Comparison of ENCODE assay signal across 24 cellular contexts in the genomic region with DNA sequence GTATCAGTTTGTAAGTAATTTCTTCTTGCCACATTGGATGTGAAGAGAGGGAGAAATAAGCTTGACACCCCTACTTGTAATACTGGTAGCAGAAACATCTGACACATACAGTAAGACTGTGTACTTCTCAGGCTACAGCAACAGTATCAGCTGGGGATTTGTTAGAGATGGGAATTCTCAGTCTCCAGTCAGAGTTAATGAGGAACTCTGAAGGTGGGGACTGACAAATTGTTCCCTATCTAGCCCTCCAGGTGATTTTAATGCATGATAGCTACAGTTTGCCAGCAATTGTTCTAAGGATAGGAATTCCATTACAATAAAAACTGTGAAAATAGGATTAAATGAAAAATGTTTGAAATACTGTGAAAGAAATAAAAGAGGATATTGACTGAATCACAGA.
"Had no signal": no experiment of that assay in that cellular context is flagged by ENCODE, and none has a peak within 500 bp of the region (broad histone marks: within the 10 kb centered on the region; RNA-seq: fewer than 3 reads in every experiment).

No MANE protein-coding gene starts in this region.

- H3K4me1 ChIP-seq: Peyer's patch, SJSA1 had no signal

- H3K27me3 Mint-ChIP-seq: activated CD8-positive, alpha-beta T cell treated with anti-CD3 and anti-CD28 coated beads for 36 hours had no signal

- DNase-seq: activated CD4-positive, alpha-beta T cell treated with anti-CD3 and anti-CD28 coated beads for 4 hours; activated CD8-positive, alpha-beta memory T cell treated with anti-CD3 and anti-CD28 coated beads, Interleukin-2, amount 50 U/mL, for 48 hours; activated CD8-positive, alpha-beta T cell treated with anti-CD3 and anti-CD28 coated beads for 36 hours; activated effector memory CD4-positive, alpha-beta T cell treated with anti-CD3 and anti-CD28 coated beads, Interleukin-2, amount 50 U/mL, for 16 hours; activated naive CD4-positive, alpha-beta T cell treated with Interleukin-2 at 50 U/mL for 16 hours; activated T-cell treated with anti-CD3 and anti-CD28 coated beads, Interleukin-2, amount 50 U/mL, for 4 hours; cerebellar nuclear complex; Kasumi-1; NCI-H1105 treated with DMSO at 0.1 percent for 48 hours; NCI-H1436 treated with DMSO at 0.1 percent for 48 hours; NCI-H187; NCI-H2081; NCI-H2171 treated with DMSO at 0.1 percent for 48 hours; NCI-H226; NCI-H526; Peyer's patch; SHP77 had no signal

- H3K36me3 Mint-ChIP-seq: activated naive CD4-positive, alpha-beta T cell treated with anti-CD3 and anti-CD28 coated beads, Interleukin-2, amount 50 U/mL, for 72 hours had no signal

- H3K36me3 ChIP-seq: Peyer's patch, SJSA1 had no signal

- ATAC-seq: activated CD4-positive, CD25-positive, alpha-beta regulatory T cell treated with anti-CD3 and anti-CD28 coated beads, Interleukin-2, amount 50 U/mL, for 24 hours; activated CD8-positive, alpha-beta T cell treated with anti-CD3 and anti-CD28 coated beads for 36 hours; activated naive CD4-positive, alpha-beta T cell treated with anti-CD3 and anti-CD28 coated beads, Interleukin-2, amount 50 U/mL, for 72 hours; activated T-cell treated with anti-CD3 and anti-CD28 coated beads, Interleukin-2, amount 50 U/mL, for 4 hours; SK-N-SH treated with all-trans-retinoic acid at 6 μM for 48 hours had no signal

- H3K9me3 ChIP-seq: Peyer's patch, SJSA1 had no signal

- H3K4me3 ChIP-seq: Peyer's patch, SJSA1 had no signal

- FAIRE-seq: colon had no signal

- H3K27me3 ChIP-seq: Peyer's patch, SJSA1 had no signal

- H3K27ac Mint-ChIP-seq: activated CD8-positive, alpha-beta T cell treated with anti-CD3 and anti-CD28 coated beads for 36 hours; activated naive CD4-positive, alpha-beta T cell treated with anti-CD3 and anti-CD28 coated beads, Interleukin-2, amount 50 U/mL, for 72 hours; T-helper 1 cell treated with Interleukin-12 subunit alpha and Interleukin-12 subunit beta and Interleukin-4 antibody, amounts not matched to agents 30 μg/mL and 1 μg/mL, for 36 hours had no signal

- H3K27ac ChIP-seq: Peyer's patch, RWPE1, SJSA1 had no signal

- H3K4me3 Mint-ChIP-seq: activated CD8-positive, alpha-beta T cell treated with anti-CD3 and anti-CD28 coated beads for 36 hours; activated T-cell treated with anti-CD3 and anti-CD28 coated beads, Interleukin-2, amount 50 U/mL, for 4 hours; T-helper 1 cell treated with Interleukin-12 subunit alpha and Interleukin-12 subunit beta and Interleukin-4 antibody, amounts not matched to agents 30 μg/mL and 1 μg/mL, for 36 hours had no signal

- H3K9me3 Mint-ChIP-seq: activated CD8-positive, alpha-beta T cell treated with anti-CD3 and anti-CD28 coated beads for 36 hours; activated T-cell treated with anti-CD3 and anti-CD28 coated beads, Interleukin-2, amount 50 U/mL, for 4 hours; T-helper 1 cell treated with Interleukin-12 subunit alpha and Interleukin-12 subunit beta and Interleukin-4 antibody, amounts not matched to agents 30 μg/mL and 1 μg/mL, for 36 hours had no signal
